Comparison of ENCODE assay signal across 26 cellular contexts in genomic region chr1:63859480-63860275, GRCh38.
"Had no signal": no experiment of that assay in that cellular context is flagged by ENCODE, and none has a peak within 500 bp of the region (broad histone marks: within the 10 kb centered on the region; RNA-seq: fewer than 3 reads in every experiment).

No MANE protein-coding gene starts in this region.

- H3K4me3 ChIP-seq: adrenal gland, ascending aorta, coronary artery, gastrocnemius medialis, mucosa of descending colon, spleen, testis had no signal

- ATAC-seq: activated T-cell treated with anti-CD3 and anti-CD28 coated beads, Interleukin-2, amount 50 U/mL, for 4 hours; gastrocnemius medialis; mucosa of descending colon; T-helper 17 cell had no signal

- H3K36me3 ChIP-seq: adrenal gland, ascending aorta, brain microvascular endothelial cell, gastrocnemius medialis, spleen had no signal

- H3K9me3 Mint-ChIP-seq: activated T-helper 2 cell treated with anti-CD3 and anti-CD28 coated beads, Interferon-gamma antibody, Interleukin-2, Interleukin-4, amounts not matched to agents 10 μg/mL and 5 μg/mL and 100 μg/mL, durations not matched to agents 14 hours and 24 hours and 36 hours had no signal

- H3K27me3 ChIP-seq: adrenal gland, ascending aorta, brain microvascular endothelial cell, gastrocnemius medialis, spleen, testis had no signal

- H3K27ac Mint-ChIP-seq: activated naive CD8-positive, alpha-beta T cell; activated T-helper 2 cell treated with anti-CD3 and anti-CD28 coated beads, Interferon-gamma antibody, Interleukin-2, Interleukin-4, amounts not matched to agents 10 μg/mL and 5 μg/mL and 100 μg/mL, durations not matched to agents 14 hours and 24 hours and 36 hours; memory B cell; T-helper 17 cell; type B pancreatic cell had no signal

- H3K9me3 ChIP-seq: adrenal gland, ascending aorta, gastrocnemius medialis, mucosa of descending colon, testis had no signal

- H3K4me1 ChIP-seq: adrenal gland, spleen, testis had no signal

- H3K4me3 Mint-ChIP-seq: activated naive CD8-positive, alpha-beta T cell; activated T-cell treated with anti-CD3 and anti-CD28 coated beads, Interleukin-2, amount 50 U/mL, for 4 hours; memory B cell; naive B cell; T-helper 17 cell; type B pancreatic cell had no signal

- H3K27ac ChIP-seq: adrenal gland, brain microvascular endothelial cell, gastrocnemius medialis, spleen, testis had no signal

- DNase-seq: activated CD4-positive, alpha-beta T cell treated with anti-CD3 and anti-CD28 coated beads for 4 hours; activated CD4-positive, alpha-beta T cell treated with anti-CD3 and anti-CD28 coated beads, Interleukin-2, amount 50 U/mL, for 48 hours; activated CD4-positive, CD25-positive, alpha-beta regulatory T cell; activated CD8-positive, alpha-beta memory T cell treated with anti-CD3 and anti-CD28 coated beads, Interleukin-2, amount 50 U/mL, for 48 hours; activated naive CD4-positive, alpha-beta T cell; activated T-cell treated with anti-CD3 and anti-CD28 coated beads, Interleukin-2, amount 50 U/mL, for 4 hours; adrenal gland; brain microvascular endothelial cell; gastrocnemius medialis; hypothalamus; mucosa of descending colon; naive B cell; occipital lobe; retina; spleen; stimulated activated CD4-positive, alpha-beta T cell treated with anti-CD3 and anti-CD28 coated beads, Interleukin-4, amount 100 ng/mL, for 1 hour; stimulated activated naive CD4-positive, alpha-beta T cell; SW 1271; T-helper 17 cell; testis had no signal

- H3K27me3 Mint-ChIP-seq: memory B cell, naive B cell, type B pancreatic cell had no signal

- H3K4me1 Mint-ChIP-seq: memory B cell, naive B cell, T-helper 17 cell had no signal
